ENCODE assay signal across 8 cellular contexts in genomic region chr9:100473271-100474081, GRCh38. TPM values are rescaled to one million over a fixed set of nuclear protein-coding genes. Genes with fewer than 3 reads are reported as not detected.
DNase-seq lines count a peak whose midpoint lies in the region; ATAC-seq and TF ChIP-seq lines count a peak whose summit lies in the region.

No MANE protein-coding gene starts in this region.

- no peaks in the 10 kb centered on the region for H4K20me1 ChIP-seq in OCI-LY7 (ENCODE audit: insufficient read depth, low read length)

- ATAC-seq in GM18517 (IDR thresholded peaks at IDR 0.05; ENCODE audit: unreplicated experiment) (peak; percentile 61), HG03039 (IDR thresholded peaks at IDR 0.05; ENCODE audit: unreplicated experiment) (peak; percentile 44), Right ventricle myocardium superior (ENCODE audit: poor library complexity) (peak; percentile 73)

- no peaks in the 10 kb centered on the region for H3K9me2 ChIP-seq in OCI-LY7 (ENCODE audit: insufficient read depth, low read length)

- H3K27ac ChIP-seq in OCI-LY7 (ENCODE audit: low read depth, low read length, poor library complexity, severe bottlenecking), result peak overlapping the region; percentile 21

- H2AFZ ChIP-seq in OCI-LY7 (ENCODE audit: low read length), result peak overlapping the region; percentile 62

- no peaks in the 10 kb centered on the region for H3K9me3 ChIP-seq in OCI-LY7 (ENCODE audit: low read length)

- H3K36me3 ChIP-seq in OCI-LY7 (ENCODE audit: insufficient read depth, low read length), result no peaks in the 10 kb centered on the region

- TF ChIP-seq CTCF in OCI-LY7 (conservative IDR thresholded peaks at IDR 0.05; ENCODE audit: low read length), result no peak

- intact Hi-C loops in OCI-LY7 (cut with micrococcal nuclease; ENCODE audit: unreplicated experiment), result no loop called here
- intact Hi-C loops in Right ventricle myocardium superior (cut with DNase I), result no loop called here
- intact Hi-C loops in posterior vena cava (cut with DNase I), result no loop called here

- H3K4me1 ChIP-seq in OCI-LY7 (ENCODE audit: insufficient read depth, low read length, poor library complexity, severe bottlenecking), result peaks cover 15% of the 10 kb centered on the region

- H3K4me2 ChIP-seq in OCI-LY7 (ENCODE audit: low read length), result peak overlapping the region; percentile 81

- H3K79me2 ChIP-seq in OCI-LY7 (ENCODE audit: insufficient read depth, low read depth, low read length), result no peaks in the 10 kb centered on the region

- no TSS peak for BruUV-seq in OCI-LY7 (replicated peaks; lab: Mats Ljungman, UMichigan)

- H3K4me3 ChIP-seq in OCI-LY7 (ENCODE audit: low read depth, low read length, poor library complexity, severe bottlenecking), result peak overlapping the region; percentile 81

- POLR2A ChIA-PET in OCI-LY7 (lab: Charles Lee), result interaction anchor here (0.6 to 1.0 kb wide), 2 partner anchors 47 to 1047 kb away, joined by 3 to 4 read pairs; partner anchors contain the start of gene MSANTD3

- CTCF ChIA-PET in OCI-LY7 (lab: Charles Lee; ENCODE audit: unreplicated experiment), result interaction anchor here (0.6 kb wide), 3 partner anchors 24 to 568 kb away, joined by 3 to 5 read pairs (median 4); no protein-coding TSS in a partner anchor

- DNase-seq in A172 (ENCODE audit: low spot score) (peak; percentile 19), OCI-LY7 (ENCODE audit: low spot score) (peak; percentile 63), Right ventricle myocardium superior (no peak), posterior vena cava (ENCODE audit: low spot score) (peak; percentile 81), hippocampal formation (lab: John Stamatoyannopoulos, UW) (no peak)
- peak; percentile 21 for DNase-seq in activated naive CD4-positive, alpha-beta T cell treated with Interleukin-2 at 50 U/mL for 16 hours

RNA-seq across cellular contexts. Expression of gene TMEFF1, which starts 0.5 kb away (rescaled TPM):
- 8.6 and 16.3 TPM in 2 replicates for total RNA-seq in A172 (2014; rRNA removed; shearing (Covaris generic))
- 4.7 and 5.9 TPM in 2 replicates for total RNA-seq in OCI-LY7 (2014; rRNA removed; shearing (Covaris generic))
- total RNA-seq in OCI-LY7 (2022) (3.6 and 3.7 TPM in 2 replicates), Right ventricle myocardium superior (not detected), posterior vena cava (1 to 10 TPM in 1 of 2 donors, under 1 TPM in 1; 0.37 to 1.5 TPM)

RNA-seq across cellular contexts. Expression of gene MSANTD3, which starts 46.5 kb away (rescaled TPM):
- 239 and 265 TPM in 2 replicates for total RNA-seq in A172 (2014; rRNA removed; shearing (Covaris generic))
- 38.0 and 51.7 TPM in 2 replicates for total RNA-seq in OCI-LY7 (2014; rRNA removed; shearing (Covaris generic))
- total RNA-seq in OCI-LY7 (2022) (30.5 and 33.1 TPM in 2 replicates), Right ventricle myocardium superior (15.5 TPM), posterior vena cava (10 to 100 TPM; 26.4 to 59.4 TPM)

Comparison
In these comparisons a context has a peak if more than half of its experiments do, and no peak if none do; other contexts are left out.
1. DNase-seq: peak in A172 (single experiment), OCI-LY7 (single experiment), activated naive CD4-positive, alpha-beta T cell treated with Interleukin-2 at 50 U/mL for 16 hours (single experiment) and posterior vena cava (single experiment); none in Right ventricle myocardium superior (single experiment) and hippocampal formation (0 of 2).
2. Peak in every context shown above with its lines, with median percentiles within 50 percentile points of each other: ATAC-seq.